In the genomic region with DNA sequence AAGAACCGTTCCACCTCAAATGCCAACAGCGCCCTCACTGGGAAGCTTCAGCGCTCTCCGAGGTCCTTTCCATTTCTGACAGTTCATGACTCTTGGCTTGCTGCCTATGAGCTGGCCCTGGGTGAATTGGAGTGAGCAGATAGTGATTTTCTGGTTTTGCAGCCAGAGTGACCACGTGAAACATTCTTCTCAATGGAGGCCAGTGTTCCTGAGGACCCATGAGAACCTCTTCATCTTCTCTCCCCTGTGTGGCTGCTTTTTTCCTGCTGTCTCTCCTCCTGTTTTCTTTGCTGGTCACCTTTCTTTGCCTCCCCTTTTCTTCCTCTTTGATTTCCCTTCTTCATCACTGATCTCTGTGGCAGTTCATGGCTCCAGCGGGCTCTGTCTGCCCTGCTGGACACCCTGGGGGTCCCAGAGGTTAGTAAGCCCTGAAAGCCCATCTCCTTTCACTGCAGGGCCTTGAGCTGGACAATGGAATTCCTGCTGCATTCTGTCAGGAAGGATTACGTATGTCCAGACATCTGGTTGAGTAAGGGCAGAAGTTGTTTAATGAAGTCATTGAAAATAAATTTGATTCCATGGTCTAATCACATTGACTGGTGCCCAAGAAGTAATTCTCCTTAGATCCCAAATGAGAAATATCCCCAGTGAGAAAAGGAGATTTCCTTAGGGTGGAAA, we compare ENCODE assay signal across 1 cellular context.
TF ChIP-seq lines count a peak whose summit lies in the region.

No MANE protein-coding gene starts in this region.

TF ChIP-seq in GM12878, 131 proteins besides CTCF, POLR2A, EP300 and RAD21:
- TF ChIP-seq IRF4 (IDR thresholded peaks at IDR 0.05; ENCODE audit: low read depth, low read length) = no peak
- peak; percentile 39; the same call in 1 of the 2 replicates for TF ChIP-seq ZNF592 (IDR thresholded peaks at IDR 0.05)
- TF ChIP-seq YBX1 (IDR thresholded peaks at IDR 0.05) = no peak
- no peak for TF ChIP-seq CUX1 (IDR thresholded peaks at IDR 0.05; ENCODE audit: insufficient replicate concordance, low read depth, low read length)
- TF ChIP-seq DPF2 (IDR thresholded peaks at IDR 0.05) = 0 out of 2 replicates have a peak, but pooled peaks have one; percentile 6
- TF ChIP-seq IKZF2 (IDR thresholded peaks at IDR 0.05) = no peak
- peak; percentile 3 for TF ChIP-seq HDAC6 (IDR thresholded peaks at IDR 0.05; ENCODE audit: unreplicated experiment)
- TF ChIP-seq ZSCAN29 (IDR thresholded peaks at IDR 0.05) = no peak
- no peak for TF ChIP-seq BCL11A (IDR thresholded peaks at IDR 0.05; ENCODE audit: low read depth, low read length)
- peak; percentile 9; the same call in 1 of the 2 replicates for TF ChIP-seq SMAD5 (IDR thresholded peaks at IDR 0.05; ENCODE audit: low read depth)
- TF ChIP-seq BACH1 (IDR thresholded peaks at IDR 0.05; ENCODE audit: borderline replicate concordance) = no peak
- TF ChIP-seq, protein P1, sequence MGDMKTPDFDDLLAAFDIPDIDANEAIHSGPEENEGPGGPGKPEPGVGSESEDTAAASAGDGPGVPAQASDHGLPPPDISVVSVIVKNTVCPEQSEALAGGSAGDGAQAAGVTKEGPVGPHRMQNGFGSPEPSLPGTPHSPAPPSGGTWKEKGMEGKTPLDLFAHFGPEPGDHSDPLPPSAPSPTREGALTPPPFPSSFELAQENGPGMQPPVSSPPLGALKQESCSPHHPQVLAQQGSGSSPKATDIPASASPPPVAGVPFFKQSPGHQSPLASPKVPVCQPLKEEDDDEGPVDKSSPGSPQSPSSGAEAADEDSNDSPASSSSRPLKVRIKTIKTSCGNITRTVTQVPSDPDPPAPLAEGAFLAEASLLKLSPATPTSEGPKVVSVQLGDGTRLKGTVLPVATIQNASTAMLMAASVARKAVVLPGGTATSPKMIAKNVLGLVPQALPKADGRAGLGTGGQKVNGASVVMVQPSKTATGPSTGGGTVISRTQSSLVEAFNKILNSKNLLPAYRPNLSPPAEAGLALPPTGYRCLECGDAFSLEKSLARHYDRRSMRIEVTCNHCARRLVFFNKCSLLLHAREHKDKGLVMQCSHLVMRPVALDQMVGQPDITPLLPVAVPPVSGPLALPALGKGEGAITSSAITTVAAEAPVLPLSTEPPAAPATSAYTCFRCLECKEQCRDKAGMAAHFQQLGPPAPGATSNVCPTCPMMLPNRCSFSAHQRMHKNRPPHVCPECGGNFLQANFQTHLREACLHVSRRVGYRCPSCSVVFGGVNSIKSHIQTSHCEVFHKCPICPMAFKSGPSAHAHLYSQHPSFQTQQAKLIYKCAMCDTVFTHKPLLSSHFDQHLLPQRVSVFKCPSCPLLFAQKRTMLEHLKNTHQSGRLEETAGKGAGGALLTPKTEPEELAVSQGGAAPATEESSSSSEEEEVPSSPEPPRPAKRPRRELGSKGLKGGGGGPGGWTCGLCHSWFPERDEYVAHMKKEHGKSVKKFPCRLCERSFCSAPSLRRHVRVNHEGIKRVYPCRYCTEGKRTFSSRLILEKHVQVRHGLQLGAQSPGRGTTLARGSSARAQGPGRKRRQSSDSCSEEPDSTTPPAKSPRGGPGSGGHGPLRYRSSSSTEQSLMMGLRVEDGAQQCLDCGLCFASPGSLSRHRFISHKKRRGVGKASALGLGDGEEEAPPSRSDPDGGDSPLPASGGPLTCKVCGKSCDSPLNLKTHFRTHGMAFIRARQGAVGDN (IDR thresholded peaks at IDR 0.05) = peak; percentile 11
- TF ChIP-seq LARP7 (IDR thresholded peaks at IDR 0.05) = peak; percentile 18; the same call in 1 of the 2 replicates
- TF ChIP-seq, protein P2, sequence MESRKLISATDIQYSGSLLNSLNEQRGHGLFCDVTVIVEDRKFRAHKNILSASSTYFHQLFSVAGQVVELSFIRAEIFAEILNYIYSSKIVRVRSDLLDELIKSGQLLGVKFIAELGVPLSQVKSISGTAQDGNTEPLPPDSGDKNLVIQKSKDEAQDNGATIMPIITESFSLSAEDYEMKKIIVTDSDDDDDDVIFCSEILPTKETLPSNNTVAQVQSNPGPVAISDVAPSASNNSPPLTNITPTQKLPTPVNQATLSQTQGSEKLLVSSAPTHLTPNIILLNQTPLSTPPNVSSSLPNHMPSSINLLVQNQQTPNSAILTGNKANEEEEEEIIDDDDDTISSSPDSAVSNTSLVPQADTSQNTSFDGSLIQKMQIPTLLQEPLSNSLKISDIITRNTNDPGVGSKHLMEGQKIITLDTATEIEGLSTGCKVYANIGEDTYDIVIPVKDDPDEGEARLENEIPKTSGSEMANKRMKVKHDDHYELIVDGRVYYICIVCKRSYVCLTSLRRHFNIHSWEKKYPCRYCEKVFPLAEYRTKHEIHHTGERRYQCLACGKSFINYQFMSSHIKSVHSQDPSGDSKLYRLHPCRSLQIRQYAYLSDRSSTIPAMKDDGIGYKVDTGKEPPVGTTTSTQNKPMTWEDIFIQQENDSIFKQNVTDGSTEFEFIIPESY (IDR thresholded peaks at IDR 0.05) = 0 out of 2 replicates have a peak, but pooled peaks have one; percentile 35
- TF ChIP-seq REST (IDR thresholded peaks at IDR 0.05; ENCODE audit: low read depth, low read length) = peak; percentile 63; the same call in 1 of the 2 replicates
- no peak for TF ChIP-seq TARDBP (IDR thresholded peaks at IDR 0.05; ENCODE audit: borderline replicate concordance)
- TF ChIP-seq POLR2AphosphoS5 (IDR thresholded peaks at IDR 0.05; ENCODE audit: low read length) = 0 out of 2 replicates have a peak, but pooled peaks have one; percentile 1
- TF ChIP-seq, protein P3, sequence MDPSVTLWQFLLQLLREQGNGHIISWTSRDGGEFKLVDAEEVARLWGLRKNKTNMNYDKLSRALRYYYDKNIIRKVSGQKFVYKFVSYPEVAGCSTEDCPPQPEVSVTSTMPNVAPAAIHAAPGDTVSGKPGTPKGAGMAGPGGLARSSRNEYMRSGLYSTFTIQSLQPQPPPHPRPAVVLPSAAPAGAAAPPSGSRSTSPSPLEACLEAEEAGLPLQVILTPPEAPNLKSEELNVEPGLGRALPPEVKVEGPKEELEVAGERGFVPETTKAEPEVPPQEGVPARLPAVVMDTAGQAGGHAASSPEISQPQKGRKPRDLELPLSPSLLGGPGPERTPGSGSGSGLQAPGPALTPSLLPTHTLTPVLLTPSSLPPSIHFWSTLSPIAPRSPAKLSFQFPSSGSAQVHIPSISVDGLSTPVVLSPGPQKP (IDR thresholded peaks at IDR 0.05; ENCODE audit: low read depth, low read length) = 0 out of 2 replicates have a peak, but pooled peaks have one; percentile 1
- no peak for TF ChIP-seq YY1 (IDR thresholded peaks at IDR 0.05; ENCODE audit: low read depth, low read length)
- TF ChIP-seq BMI1 (IDR thresholded peaks at IDR 0.05; ENCODE audit: borderline replicate concordance) = no peak
- TF ChIP-seq SMARCA5 (IDR thresholded peaks at IDR 0.05) = no peak
